In genomic region chr3:48692551-48692950, GRCh38 we compare ENCODE assay signal across 18 cellular contexts. TPM values are rescaled to one million over a fixed set of nuclear protein-coding genes. Genes with fewer than 3 reads are reported as not detected.
DNase-seq lines count a peak whose midpoint lies in the region; ATAC-seq and TF ChIP-seq lines count a peak whose summit lies in the region.
"Had no signal": no experiment of that assay in that cellular context is flagged by ENCODE, and none has a peak within 500 bp of the region (broad histone marks: within the 10 kb centered on the region; RNA-seq: fewer than 3 reads in every experiment).

No MANE protein-coding gene starts in this region.

- peaks cover 19% of the 10 kb centered on the region for H3K4me1 Mint-ChIP-seq in glutamatergic neuron (ENCODE audit: low read depth, unreplicated experiment)

- peaks cover 4% of the 10 kb centered on the region for H3K27me3 Mint-ChIP-seq in glutamatergic neuron (ENCODE audit: unreplicated experiment)

- no peaks in the 10 kb centered on the region for H3K9me3 ChIP-seq in adipocyte (ENCODE audit: control insufficient read depth, low read length)
- no peaks in the 10 kb centered on the region for H3K9me3 ChIP-seq in skeletal muscle satellite cell (replicated peaks; ENCODE audit: low read length)
- H3K9me3 ChIP-seq: prostate gland had no signal

- H3K36me3 ChIP-seq in adipocyte (ENCODE audit: control insufficient read depth, insufficient read depth, low read length, severe bottlenecking) (peaks cover 69% of the 10 kb centered on the region), skeletal muscle satellite cell (ENCODE audit: insufficient read depth, low read length) (peaks cover 70% of the 10 kb centered on the region)

- peak overlapping the region; percentile 70 for H3K4me3 Mint-ChIP-seq in glutamatergic neuron (ENCODE audit: unreplicated experiment)
- H3K4me3 Mint-ChIP-seq: dendritic cell treated with granulocyte-macrophage colony-stimulating factor and Interleukin-4, amounts not matched to agents 40 ng/mL and 50 ng/mL, for 4 days; WTC11 had no signal

- no peaks in the 10 kb centered on the region for H3K27me3 ChIP-seq in adipocyte (replicated peaks; ENCODE audit: control insufficient read depth, insufficient read depth, low read length)
- H3K27me3 ChIP-seq in skeletal muscle satellite cell (ENCODE audit: control insufficient read depth, insufficient read depth, low read length), result no peaks in the 10 kb centered on the region

- peak overlapping the region; percentile 72 for H3K27ac Mint-ChIP-seq in glutamatergic neuron (ENCODE audit: unreplicated experiment)
- H3K27ac Mint-ChIP-seq: dendritic cell treated with granulocyte-macrophage colony-stimulating factor and Interleukin-4, amounts not matched to agents 40 ng/mL and 50 ng/mL, for 4 days had no signal

- H3K4me3 ChIP-seq in adipocyte (ENCODE audit: low read length) (peak overlapping the region; percentile 87), skeletal muscle satellite cell (ENCODE audit: low read length) (no peak overlapping the region)
- H3K4me3 ChIP-seq: K562, prostate gland had no signal

- peak overlapping the region; percentile 84 for H3K4me2 ChIP-seq in skeletal muscle satellite cell (ENCODE audit: low read length)

- H3K9me3 Mint-ChIP-seq in glutamatergic neuron (ENCODE audit: unreplicated experiment), result peaks cover 10% of the 10 kb centered on the region
- H3K9me3 Mint-ChIP-seq: dendritic cell treated with granulocyte-macrophage colony-stimulating factor and Interleukin-4, amounts not matched to agents 40 ng/mL and 50 ng/mL, for 4 days; WTC11 had no signal

- ATAC-seq in GM18907 (IDR thresholded peaks at IDR 0.05; ENCODE audit: unreplicated experiment) (no peak), GM18870 (IDR thresholded peaks at IDR 0.05; ENCODE audit: unreplicated experiment) (no peak), HG03469 (IDR thresholded peaks at IDR 0.05; ENCODE audit: unreplicated experiment) (no peak)
- ATAC-seq: K562, WTC11 had no signal

- H3K4me1 ChIP-seq in adipocyte (ENCODE audit: control insufficient read depth, insufficient read depth, low read length) (peaks cover 41% of the 10 kb centered on the region), skeletal muscle satellite cell (ENCODE audit: control insufficient read depth, insufficient read depth, low read length) (peaks cover 43% of the 10 kb centered on the region)

- TF ChIP-seq CTCF in glutamatergic neuron (IDR thresholded peaks at IDR 0.05; ENCODE audit: partially characterized antibody, unreplicated experiment), result no peak

- DNase-seq in HuH-7.5 (ENCODE audit: low spot score), result peak; percentile 6
- no peak for DNase-seq in adipocyte (ENCODE audit: low read depth)
- DNase-seq in glutamatergic neuron, result no peak
- DNase-seq in NCI-H1694 treated with DMSO at 0.1 percent for 48 hours (lab: John Stamatoyannopoulos, UW), result no peak
- DNase-seq: activated effector memory CD4-positive, alpha-beta T cell treated with anti-CD3 and anti-CD28 coated beads, Interleukin-2, amount 50 U/mL, for 16 hours; kidney glomerular epithelial cell; NCI-H1105; NK-92 treated with Interleukin-12 subunit alpha and Interleukin-12 subunit beta, amount 100 ng/mL, for 24 hours; stimulated activated CD4-positive, alpha-beta T cell treated with anti-CD3 and anti-CD28 coated beads, Interleukin-12 subunit alpha, Interleukin-12 subunit beta, amount 100 ng/mL, for 4 hours; stimulated activated naive CD4-positive, alpha-beta T cell treated with Interleukin-2 at 50 U/mL for 16 hours had no signal

- H3K36me3 Mint-ChIP-seq in glutamatergic neuron (ENCODE audit: unreplicated experiment), result peaks cover 8% of the 10 kb centered on the region

- H3K9ac ChIP-seq in adipocyte (ENCODE audit: low read length), result peak overlapping the region; percentile 91
- H3K9ac ChIP-seq in skeletal muscle satellite cell (ENCODE audit: low read depth, low read length), result peak overlapping the region; percentile 66

RNA-seq across cellular contexts. Expression of gene NCKIPSD, which starts 6.8 kb away (rescaled TPM):
- total RNA-seq in glutamatergic neuron (ENCODE audit: unreplicated experiment), result 35.5 TPM
- 19.8 and 21.8 TPM in 2 replicates for total RNA-seq in skeletal muscle satellite cell (2012; rRNA removed)

RNA-seq across cellular contexts. Expression of gene IP6K2, which starts 24.5 kb away (rescaled TPM):
- 182 TPM for total RNA-seq in glutamatergic neuron (ENCODE audit: unreplicated experiment)
- 29.1 and 37.8 TPM in 2 replicates for total RNA-seq in skeletal muscle satellite cell (2012; rRNA removed)

RNA-seq across cellular contexts. Expression of gene CELSR3, which starts 29.9 kb away (rescaled TPM):
- total RNA-seq in glutamatergic neuron (ENCODE audit: unreplicated experiment), result 162 TPM
- total RNA-seq in skeletal muscle satellite cell (2012; rRNA removed), result 0.66 and 0.76 TPM in 2 replicates

RNA-seq across cellular contexts. Expression of gene SLC26A6, which starts 57.3 kb away (rescaled TPM):
- total RNA-seq in glutamatergic neuron (ENCODE audit: unreplicated experiment), result 26.0 TPM
- 23.6 and 26.6 TPM in 2 replicates for total RNA-seq in skeletal muscle satellite cell (2012; rRNA removed)
